1 cellular context compared by ENCODE assay signal in genomic region chr12:57771873-57772428, GRCh38.
TF ChIP-seq lines count a peak whose summit lies in the region.

Gene METTL1 (minus strand): TSS chr12:57772105. CDS start chr12:57772083, 22 bp downstream.

TF ChIP-seq in GM12878, 131 proteins besides CTCF, POLR2A, EP300 and RAD21 (continued from another document and continues in another):
- TF ChIP-seq, protein P1, sequence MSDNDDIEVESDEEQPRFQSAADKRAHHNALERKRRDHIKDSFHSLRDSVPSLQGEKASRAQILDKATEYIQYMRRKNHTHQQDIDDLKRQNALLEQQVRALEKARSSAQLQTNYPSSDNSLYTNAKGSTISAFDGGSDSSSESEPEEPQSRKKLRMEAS (IDR thresholded peaks at IDR 0.05; ENCODE audit: low read depth, low read length) = peak; percentile 100
- TF ChIP-seq NR2C2 (IDR thresholded peaks at IDR 0.05; ENCODE audit: borderline replicate concordance, control insufficient read depth, insufficient read length, low read depth) (no peak), FOS (IDR thresholded peaks at IDR 0.05; ENCODE audit: borderline replicate concordance, extremely low read depth, insufficient read length) (no peak), HDGF (IDR thresholded peaks at IDR 0.05) (peak; percentile 90; the same call in 1 of the 2 replicates), CHD1 (IDR thresholded peaks at IDR 0.05; ENCODE audit: low read depth, low read length) (no peak), WRNIP1 (IDR thresholded peaks at IDR 0.05; ENCODE audit: borderline replicate concordance, low read depth, low read length) (no peak), SREBF2 (IDR thresholded peaks at IDR 0.05; ENCODE audit: low read length) (no peak), BCLAF1 (IDR thresholded peaks at IDR 0.05) (no peak), MLLT1 (IDR thresholded peaks at IDR 0.05) (peak; percentile 84), GATAD2B (conservative IDR thresholded peaks at IDR 0.05; ENCODE audit: low read depth) (0 out of 2 replicates have a peak, but pooled peaks have one; percentile 43), MTA3 (IDR thresholded peaks at IDR 0.05; ENCODE audit: borderline replicate concordance, low read length) (no peak; the same call in 1 of the 2 replicates), IRF3 (IDR thresholded peaks at IDR 0.05) (no peak), RBBP5 (conservative IDR thresholded peaks at IDR 0.05) (no peak), ZSCAN29 (IDR thresholded peaks at IDR 0.05) (no peak), RB1 (IDR thresholded peaks at IDR 0.05; ENCODE audit: borderline replicate concordance) (peak; percentile 67; the same call in 1 of the 2 replicates), NRF1 (conservative IDR thresholded peaks at IDR 0.05; ENCODE audit: low read depth, low read length) (0 out of 2 replicates have a peak, but pooled peaks have one; percentile 11), ZZZ3 (IDR thresholded peaks at IDR 0.05; ENCODE audit: control insufficient read depth, insufficient read length, low read depth) (no peak), MYC (IDR thresholded peaks at IDR 0.05; ENCODE audit: insufficient read depth, insufficient read length, insufficient replicate concordance, low read length, severe bottlenecking) (peak; percentile 99), STAT3 (IDR thresholded peaks at IDR 0.05; ENCODE audit: low read depth, low read length) (no peak), GABPA (IDR thresholded peaks at IDR 0.05; ENCODE audit: low read depth) (no peak), HCFC1 (IDR thresholded peaks at IDR 0.05; ENCODE audit: low read length) (peak; percentile 76), ZNF24 (IDR thresholded peaks at IDR 0.05) (no peak), CBX3 (IDR thresholded peaks at IDR 0.05; ENCODE audit: borderline replicate concordance, low read depth) (no peak), POLR2AphosphoS5 (IDR thresholded peaks at IDR 0.05; ENCODE audit: low read length) (peak; percentile 89), CREM (IDR thresholded peaks at IDR 0.05; ENCODE audit: low read depth) (peak; percentile 99), ESRRA (IDR thresholded peaks at IDR 0.05; ENCODE audit: low read length) (no peak), IKZF1 (conservative IDR thresholded peaks at IDR 0.05) (peak; percentile 85), FOXM1 (IDR thresholded peaks at IDR 0.05; ENCODE audit: low read depth, low read length) (no peak), EED (IDR thresholded peaks at IDR 0.05; ENCODE audit: low read depth) (no peak), USF1 (IDR thresholded peaks at IDR 0.05; ENCODE audit: borderline replicate concordance, extremely low read length, insufficient read depth, low read depth, low read length) (peak; percentile 57), FOXK2 (IDR thresholded peaks at IDR 0.05) (peak; percentile 67; the same call in 1 of the 2 replicates), ZNF592 (IDR thresholded peaks at IDR 0.05) (no peak), KLF5 (IDR thresholded peaks at IDR 0.05; ENCODE audit: partially characterized antibody) (peak; percentile 26), JUNB (IDR thresholded peaks at IDR 0.05) (no peak), RUNX3 (IDR thresholded peaks at IDR 0.05; ENCODE audit: low read length) (peak; percentile 48; the same call in 1 of the 2 replicates)
- TF ChIP-seq, protein P2, sequence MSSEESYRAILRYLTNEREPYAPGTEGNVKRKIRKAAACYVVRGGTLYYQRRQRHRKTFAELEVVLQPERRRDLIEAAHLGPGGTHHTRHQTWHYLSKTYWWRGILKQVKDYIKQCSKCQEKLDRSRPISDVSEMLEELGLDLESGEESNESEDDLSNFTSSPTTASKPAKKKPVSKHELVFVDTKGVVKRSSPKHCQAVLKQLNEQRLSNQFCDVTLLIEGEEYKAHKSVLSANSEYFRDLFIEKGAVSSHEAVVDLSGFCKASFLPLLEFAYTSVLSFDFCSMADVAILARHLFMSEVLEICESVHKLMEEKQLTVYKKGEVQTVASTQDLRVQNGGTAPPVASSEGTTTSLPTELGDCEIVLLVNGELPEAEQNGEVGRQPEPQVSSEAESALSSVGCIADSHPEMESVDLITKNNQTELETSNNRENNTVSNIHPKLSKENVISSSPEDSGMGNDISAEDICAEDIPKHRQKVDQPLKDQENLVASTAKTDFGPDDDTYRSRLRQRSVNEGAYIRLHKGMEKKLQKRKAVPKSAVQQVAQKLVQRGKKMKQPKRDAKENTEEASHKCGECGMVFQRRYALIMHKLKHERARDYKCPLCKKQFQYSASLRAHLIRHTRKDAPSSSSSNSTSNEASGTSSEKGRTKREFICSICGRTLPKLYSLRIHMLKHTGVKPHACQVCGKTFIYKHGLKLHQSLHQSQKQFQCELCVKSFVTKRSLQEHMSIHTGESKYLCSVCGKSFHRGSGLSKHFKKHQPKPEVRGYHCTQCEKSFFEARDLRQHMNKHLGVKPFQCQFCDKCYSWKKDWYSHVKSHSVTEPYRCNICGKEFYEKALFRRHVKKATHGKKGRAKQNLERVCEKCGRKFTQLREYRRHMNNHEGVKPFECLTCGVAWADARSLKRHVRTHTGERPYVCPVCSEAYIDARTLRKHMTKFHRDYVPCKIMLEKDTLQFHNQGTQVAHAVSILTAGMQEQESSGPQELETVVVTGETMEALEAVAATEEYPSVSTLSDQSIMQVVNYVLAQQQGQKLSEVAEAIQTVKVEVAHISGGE (CRISPR knock-in tag; IDR thresholded peaks at IDR 0.05) = no peak
- TF ChIP-seq, protein P3, sequence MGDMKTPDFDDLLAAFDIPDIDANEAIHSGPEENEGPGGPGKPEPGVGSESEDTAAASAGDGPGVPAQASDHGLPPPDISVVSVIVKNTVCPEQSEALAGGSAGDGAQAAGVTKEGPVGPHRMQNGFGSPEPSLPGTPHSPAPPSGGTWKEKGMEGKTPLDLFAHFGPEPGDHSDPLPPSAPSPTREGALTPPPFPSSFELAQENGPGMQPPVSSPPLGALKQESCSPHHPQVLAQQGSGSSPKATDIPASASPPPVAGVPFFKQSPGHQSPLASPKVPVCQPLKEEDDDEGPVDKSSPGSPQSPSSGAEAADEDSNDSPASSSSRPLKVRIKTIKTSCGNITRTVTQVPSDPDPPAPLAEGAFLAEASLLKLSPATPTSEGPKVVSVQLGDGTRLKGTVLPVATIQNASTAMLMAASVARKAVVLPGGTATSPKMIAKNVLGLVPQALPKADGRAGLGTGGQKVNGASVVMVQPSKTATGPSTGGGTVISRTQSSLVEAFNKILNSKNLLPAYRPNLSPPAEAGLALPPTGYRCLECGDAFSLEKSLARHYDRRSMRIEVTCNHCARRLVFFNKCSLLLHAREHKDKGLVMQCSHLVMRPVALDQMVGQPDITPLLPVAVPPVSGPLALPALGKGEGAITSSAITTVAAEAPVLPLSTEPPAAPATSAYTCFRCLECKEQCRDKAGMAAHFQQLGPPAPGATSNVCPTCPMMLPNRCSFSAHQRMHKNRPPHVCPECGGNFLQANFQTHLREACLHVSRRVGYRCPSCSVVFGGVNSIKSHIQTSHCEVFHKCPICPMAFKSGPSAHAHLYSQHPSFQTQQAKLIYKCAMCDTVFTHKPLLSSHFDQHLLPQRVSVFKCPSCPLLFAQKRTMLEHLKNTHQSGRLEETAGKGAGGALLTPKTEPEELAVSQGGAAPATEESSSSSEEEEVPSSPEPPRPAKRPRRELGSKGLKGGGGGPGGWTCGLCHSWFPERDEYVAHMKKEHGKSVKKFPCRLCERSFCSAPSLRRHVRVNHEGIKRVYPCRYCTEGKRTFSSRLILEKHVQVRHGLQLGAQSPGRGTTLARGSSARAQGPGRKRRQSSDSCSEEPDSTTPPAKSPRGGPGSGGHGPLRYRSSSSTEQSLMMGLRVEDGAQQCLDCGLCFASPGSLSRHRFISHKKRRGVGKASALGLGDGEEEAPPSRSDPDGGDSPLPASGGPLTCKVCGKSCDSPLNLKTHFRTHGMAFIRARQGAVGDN (IDR thresholded peaks at IDR 0.05) = 0 out of 2 replicates have a peak, but pooled peaks have one; percentile 19
- TF ChIP-seq, protein P4, sequence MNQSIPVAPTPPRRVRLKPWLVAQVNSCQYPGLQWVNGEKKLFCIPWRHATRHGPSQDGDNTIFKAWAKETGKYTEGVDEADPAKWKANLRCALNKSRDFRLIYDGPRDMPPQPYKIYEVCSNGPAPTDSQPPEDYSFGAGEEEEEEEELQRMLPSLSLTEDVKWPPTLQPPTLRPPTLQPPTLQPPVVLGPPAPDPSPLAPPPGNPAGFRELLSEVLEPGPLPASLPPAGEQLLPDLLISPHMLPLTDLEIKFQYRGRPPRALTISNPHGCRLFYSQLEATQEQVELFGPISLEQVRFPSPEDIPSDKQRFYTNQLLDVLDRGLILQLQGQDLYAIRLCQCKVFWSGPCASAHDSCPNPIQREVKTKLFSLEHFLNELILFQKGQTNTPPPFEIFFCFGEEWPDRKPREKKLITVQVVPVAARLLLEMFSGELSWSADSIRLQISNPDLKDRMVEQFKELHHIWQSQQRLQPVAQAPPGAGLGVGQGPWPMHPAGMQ (IDR thresholded peaks at IDR 0.05; ENCODE audit: borderline replicate concordance) = no peak
